8 cellular contexts compared by ENCODE assay signal in genomic region chr10:14601872-14602725, GRCh38.
DNase-seq lines count a peak whose midpoint lies in the region; ATAC-seq and FAIRE-seq lines count a peak whose summit lies in the region.

No MANE protein-coding gene starts in this region.

- H3K27ac Mint-ChIP-seq in activated CD4-positive, alpha-beta T cell treated with anti-CD3 and anti-CD28 coated beads for 36 hours: peak overlapping the region; percentile 82

- H3K36me3 ChIP-seq in BLaER1: peaks cover 49% of the 10 kb centered on the region

- POLR2A ChIA-PET in activated CD4-positive, alpha-beta T cell treated with anti-CD3 and anti-CD28 coated beads for 36 hours (lab: Charles Lee): no interaction called here

- H3K4me1 Mint-ChIP-seq in activated CD4-positive, alpha-beta T cell treated with anti-CD3 and anti-CD28 coated beads for 36 hours: peaks cover 76% of the 10 kb centered on the region

- H3K4me3 ChIP-seq in BLaER1: peak overlapping the region; percentile 95

- H3K27me3 ChIP-seq in BLaER1: no peaks in the 10 kb centered on the region

- peak overlapping the region; percentile 97 for H3K4me3 Mint-ChIP-seq in activated CD4-positive, alpha-beta T cell treated with anti-CD3 and anti-CD28 coated beads for 36 hours

- peak overlapping the region; percentile 96 for H3K9ac ChIP-seq in BLaER1

- ATAC-seq in GM19397 (IDR thresholded peaks at IDR 0.05; ENCODE audit: unreplicated experiment) (peak; percentile 35), GM19324 (IDR thresholded peaks at IDR 0.05; ENCODE audit: low FRiP score, unreplicated experiment) (no peak)
- peak; percentile 37 for ATAC-seq in activated CD4-positive, alpha-beta T cell treated with anti-CD3 and anti-CD28 coated beads for 36 hours

- H3K27me3 Mint-ChIP-seq in activated CD4-positive, alpha-beta T cell treated with anti-CD3 and anti-CD28 coated beads for 36 hours: no peaks in the 10 kb centered on the region

- peaks cover 56% of the 10 kb centered on the region for H3K36me3 Mint-ChIP-seq in activated CD4-positive, alpha-beta T cell treated with anti-CD3 and anti-CD28 coated beads for 36 hours (ENCODE audit: low read depth)

- peaks cover 58% of the 10 kb centered on the region for H3K4me1 ChIP-seq in BLaER1

- peaks cover 69% of the 10 kb centered on the region for H4K20me1 ChIP-seq in BLaER1

- H3K9me3 ChIP-seq in BLaER1: 0 out of 2 replicates have a peak, but pooled peaks cover 5% of the 10 kb centered on the region

- DNase-seq in HTR-8/SVneo (ENCODE audit: insufficient read length, low spot score) (no peak), non-pigmented ciliary epithelial cell (ENCODE audit: low read depth) (peak; percentile 65), NCI-H2107 treated with DMSO at 0.1 percent for 48 hours (lab: John Stamatoyannopoulos, UW; ENCODE audit: unreplicated experiment) (no peak)
- peak; percentile 75 for DNase-seq in activated CD4-positive, alpha-beta T cell treated with anti-CD3 and anti-CD28 coated beads for 36 hours
- peak; percentile 13 for DNase-seq in effector CD8-positive, alpha-beta T cell (lab: John Stamatoyannopoulos, UW)

- peak; percentile 28 for FAIRE-seq in HTR-8/SVneo (lab: Jason Lieb, UNC)

- intact Hi-C loops in activated CD4-positive, alpha-beta T cell treated with anti-CD3 and anti-CD28 coated beads for 36 hours (cut with DNase I, micrococcal nuclease): loop anchor here in 1 of 2 experiments (5.0 to 10.0 kb wide), 2 partner anchors 210 to 523 kb away; no protein-coding TSS in a partner anchor

- CTCF ChIA-PET in activated CD4-positive, alpha-beta T cell treated with anti-CD3 and anti-CD28 coated beads for 36 hours (lab: Charles Lee): interaction anchor here (0.6 kb wide), 1 partner anchor 64 kb away, joined by 3 read pairs; no protein-coding TSS in a partner anchor

- H3K27ac ChIP-seq in BLaER1: peak overlapping the region; percentile 93

- H3K4me2 ChIP-seq in BLaER1: peak overlapping the region; percentile 92

- peaks cover 3% of the 10 kb centered on the region for H3K9me3 Mint-ChIP-seq in activated CD4-positive, alpha-beta T cell treated with anti-CD3 and anti-CD28 coated beads for 36 hours (ENCODE audit: low read depth)

Comparison
In these comparisons a context has a peak if more than half of its experiments do, and no peak if none do; other contexts are left out.
1. DNase-seq: peak in activated CD4-positive, alpha-beta T cell treated with anti-CD3 and anti-CD28 coated beads for 36 hours (single experiment), effector CD8-positive, alpha-beta T cell (single experiment) and non-pigmented ciliary epithelial cell (single experiment); none in HTR-8/SVneo (single experiment) and NCI-H2107 treated with DMSO at 0.1 percent for 48 hours (single experiment).